Comparison of ENCODE assay signal across 26 cellular contexts in the genomic region with DNA sequence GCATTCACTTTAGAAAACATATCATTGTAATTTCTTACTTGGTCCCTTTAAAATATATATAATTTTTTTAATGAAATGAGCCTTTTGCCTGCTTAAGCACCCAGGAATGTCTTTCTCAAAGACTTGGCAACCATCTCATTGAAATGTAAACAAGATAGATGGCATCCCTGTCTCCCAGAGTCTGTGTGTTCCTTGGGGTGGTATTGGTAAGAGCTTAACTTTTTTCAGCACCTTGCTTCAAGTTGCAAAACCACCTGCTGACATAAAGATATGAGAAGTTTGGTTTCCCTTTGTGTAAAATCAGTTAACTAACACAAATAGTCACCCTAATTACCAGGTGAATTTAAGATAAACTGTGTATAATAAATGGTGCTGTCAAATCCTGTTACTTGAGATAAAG.
"Had no signal": no experiment of that assay in that cellular context is flagged by ENCODE, and none has a peak within 500 bp of the region (broad histone marks: within the 10 kb centered on the region; RNA-seq: fewer than 3 reads in every experiment).

No MANE protein-coding gene starts in this region.

- DNase-seq: dermis blood vessel endothelial cell; effector memory CD4-positive, alpha-beta T cell; erythroblast; esophagus squamous epithelium; foreskin melanocyte; glutamatergic neuron; heart right ventricle; hippocampal formation; left cardiac atrium; left lung; mammary epithelial cell; naive thymus-derived CD8-positive, alpha-beta T cell; nephron progenitor cell; occipital lobe; ovary; posterior cingulate gyrus; psoas muscle; right cardiac atrium; spleen; stimulated activated naive B cell treated with anti-CD40 and anti-IgM and Interleukin-4, amounts not matched to agents 10 μg/mL and 1 μg/mL and 100 μg/mL, for 72 hours; upper lobe of left lung had no signal

- H3K36me3 Mint-ChIP-seq: naive thymus-derived CD8-positive, alpha-beta T cell; stimulated activated naive B cell treated with anti-CD40 and anti-IgM and Interleukin-4, amounts not matched to agents 10 μg/mL and 1 μg/mL and 100 μg/mL, for 72 hours had no signal

- H3K9me3 ChIP-seq: esophagus squamous epithelium, ovary, psoas muscle had no signal

- H3K27ac Mint-ChIP-seq: naive thymus-derived CD8-positive, alpha-beta T cell; nephron progenitor cell; stimulated activated naive B cell treated with anti-CD40 and anti-IgM and Interleukin-4, amounts not matched to agents 10 μg/mL and 1 μg/mL and 100 μg/mL, for 72 hours; stimulated activated naive CD8-positive, alpha-beta T cell treated with anti-CD3 and anti-CD28 coated beads, Interleukin-15, Interleukin-2, amounts not matched to agents 100 ng/mL and 50 ng/mL, for 24 hours had no signal

- H3K4me3 Mint-ChIP-seq: naive thymus-derived CD8-positive, alpha-beta T cell; nephron progenitor cell; stimulated activated naive B cell treated with anti-CD40 and anti-IgM and Interleukin-4, amounts not matched to agents 10 μg/mL and 1 μg/mL and 100 μg/mL, for 72 hours; stimulated activated naive CD8-positive, alpha-beta T cell treated with anti-CD3 and anti-CD28 coated beads, Interleukin-15, Interleukin-2, amounts not matched to agents 100 ng/mL and 50 ng/mL, for 24 hours had no signal

- H3K4me1 Mint-ChIP-seq: nephron progenitor cell; stimulated activated naive B cell treated with anti-CD40 and anti-IgM and Interleukin-4, amounts not matched to agents 10 μg/mL and 1 μg/mL and 100 μg/mL, for 72 hours had no signal

- H3K27me3 Mint-ChIP-seq: naive thymus-derived CD8-positive, alpha-beta T cell; stimulated activated naive B cell treated with anti-CD40 and anti-IgM and Interleukin-4, amounts not matched to agents 10 μg/mL and 1 μg/mL and 100 μg/mL, for 72 hours; stimulated activated naive CD8-positive, alpha-beta T cell treated with anti-CD3 and anti-CD28 coated beads, Interleukin-15, Interleukin-2, amounts not matched to agents 100 ng/mL and 50 ng/mL, for 24 hours had no signal

- H3K36me3 ChIP-seq: esophagus squamous epithelium, heart right ventricle, left lung, ovary, spleen, thoracic aorta, tibial nerve, upper lobe of left lung had no signal

- H3K27ac ChIP-seq: coronary artery, esophagus squamous epithelium, heart right ventricle, left lung, ovary, psoas muscle, skin epidermis, spleen, thoracic aorta, tibial nerve, upper lobe of left lung had no signal

- ATAC-seq: heart right ventricle; left cardiac atrium; left lung; naive thymus-derived CD8-positive, alpha-beta T cell; psoas muscle; right cardiac atrium; stimulated activated naive B cell treated with anti-CD40 and anti-IgM and Interleukin-4, amounts not matched to agents 10 μg/mL and 1 μg/mL and 100 μg/mL, for 72 hours had no signal

- H3K27me3 ChIP-seq: esophagus squamous epithelium, heart right ventricle, left lung, ovary, spleen, tibial nerve, upper lobe of left lung had no signal

- H3K4me3 ChIP-seq: coronary artery, esophagus squamous epithelium, heart right ventricle, left lung, ovary, psoas muscle, skin epidermis, spleen, thoracic aorta, tibial nerve, upper lobe of left lung had no signal

- H3K4me1 ChIP-seq: esophagus squamous epithelium, heart right ventricle, left lung, psoas muscle, spleen, tibial nerve, upper lobe of left lung had no signal
